ENCODE assay signal across 5 cellular contexts in genomic region chr11:118969508-118969907, GRCh38. TPM values are rescaled to one million over a fixed set of nuclear protein-coding genes. Genes with fewer than 3 reads are reported as not detected.
"Had no signal": no experiment of that assay in that cellular context is flagged by ENCODE, and none has a peak within 500 bp of the region (broad histone marks: within the 10 kb centered on the region; RNA-seq: fewer than 3 reads in every experiment).

No MANE protein-coding gene starts in this region.

RNA-seq across cellular contexts. Expression of gene FOXR1, which starts 2.1 kb away (rescaled TPM):
- total RNA-seq: HepG2, HT-29, HT1080, IMR-90 had no signal
- polyA plus RNA-seq: HepG2, IgD-negative memory B cell, IMR-90 had no signal

RNA-seq across cellular contexts. Expression of gene UPK2, which starts 13.4 kb away (rescaled TPM):
- total RNA-seq: HepG2, HT-29, HT1080, IMR-90 had no signal
- polyA plus RNA-seq: HepG2, IgD-negative memory B cell had no signal
